In genomic region chr14:100738269-100738691, GRCh38 we compare ENCODE assay signal across 1 cellular context.
TF ChIP-seq lines count a peak whose summit lies in the region.

No MANE protein-coding gene starts in this region.

TF ChIP-seq in SK-N-SH treated with all-trans-retinoic acid at 6 μM for 48 hours, 23 proteins besides CTCF, POLR2A, EP300 and RAD21 (continued from another document):
- no peak for TF ChIP-seq CSRNP3 (CRISPR knock-in tag; IDR thresholded peaks at IDR 0.05)
- TF ChIP-seq ZFP30 (CRISPR knock-in tag; IDR thresholded peaks at IDR 0.05) = no peak
- TF ChIP-seq PATZ1 (CRISPR knock-in tag; IDR thresholded peaks at IDR 0.05; ENCODE audit: borderline replicate concordance) = no peak
- TF ChIP-seq TSHZ2 (CRISPR knock-in tag; IDR thresholded peaks at IDR 0.05) = no peak
- TF ChIP-seq ESRRG (CRISPR knock-in tag; IDR thresholded peaks at IDR 0.05) = no peak
- no peak for TF ChIP-seq TCF4 (CRISPR knock-in tag; IDR thresholded peaks at IDR 0.05; ENCODE audit: borderline replicate concordance)
- no peak for TF ChIP-seq TOX (CRISPR knock-in tag; IDR thresholded peaks at IDR 0.05; ENCODE audit: borderline replicate concordance)
- no peak for TF ChIP-seq RARB (CRISPR knock-in tag; IDR thresholded peaks at IDR 0.05)
- TF ChIP-seq ISL1 (CRISPR knock-in tag; IDR thresholded peaks at IDR 0.05) = no peak
- no peak for TF ChIP-seq GLIS3 (CRISPR knock-in tag; IDR thresholded peaks at IDR 0.05)
- no peak for TF ChIP-seq ZNF70 (CRISPR knock-in tag; IDR thresholded peaks at IDR 0.05)
- TF ChIP-seq ZC3H10 (CRISPR knock-in tag; IDR thresholded peaks at IDR 0.05) = no peak
